10 cellular contexts compared by ENCODE assay signal in genomic region chr1:111227434-111227833, GRCh38. TPM values are rescaled to one million over a fixed set of nuclear protein-coding genes. Genes with fewer than 3 reads are reported as not detected.
DNase-seq lines count a peak whose midpoint lies in the region; ATAC-seq and TF ChIP-seq lines count a peak whose summit lies in the region.
"Had no signal": no experiment of that assay in that cellular context is flagged by ENCODE, and none has a peak within 500 bp of the region (broad histone marks: within the 10 kb centered on the region; RNA-seq: fewer than 3 reads in every experiment).

Gene CHI3L2 (plus strand): TSS chr1:111227713. CDS start chr1:111227730, 17 bp downstream.

- no peaks in the 10 kb centered on the region for H3K9me3 Mint-ChIP-seq in stimulated activated memory B cell treated with anti-CD40 and anti-IgM and Interleukin-4, amounts not matched to agents 10 μg/mL and 1 μg/mL and 100 μg/mL, for 72 hours

- WGBS in right cardiac atrium: 65% methylated on average over 3 of the region's 3 CpGs

- DNase-seq in MG63 (peak; percentile 44), ascending aorta (ENCODE audit: low spot score in 2 of 2) (no peak), right cardiac atrium (no peak), posterior vena cava (ENCODE audit: low spot score) (no peak)
- no peak for DNase-seq in activated CD8-positive, alpha-beta memory T cell treated with anti-CD3 and anti-CD28 coated beads, Interleukin-2, amount 50 U/mL, for 48 hours
- DNase-seq: left colon, NCI-H1694 had no signal

- intact Hi-C loops in ascending aorta (cut with DNase I): loop anchor here (10.0 kb wide), 1 partner anchor 547 kb away; no protein-coding TSS in a partner anchor
- intact Hi-C loops in right cardiac atrium (cut with DNase I): loop anchor here in 1 of 4 donors (5.0 to 10.0 kb wide), 2 partner anchors 97 to 540 kb away; no protein-coding TSS in a partner anchor
- intact Hi-C loops in posterior vena cava (cut with DNase I): loop anchor here in 1 of 2 donors (10.0 kb wide), 1 partner anchor 167 kb away; no protein-coding TSS in a partner anchor

- H3K4me1 Mint-ChIP-seq in stimulated activated memory B cell treated with anti-CD40 and anti-IgM and Interleukin-4, amounts not matched to agents 10 μg/mL and 1 μg/mL and 100 μg/mL, for 72 hours: peaks cover 70% of the 10 kb centered on the region

- TF ChIP-seq CTCF in ascending aorta (IDR thresholded peaks at IDR 0.05): no peak

- no peak within 1 kb of the TSS for H3K4me3 Mint-ChIP-seq in stimulated activated memory B cell treated with anti-CD40 and anti-IgM and Interleukin-4, amounts not matched to agents 10 μg/mL and 1 μg/mL and 100 μg/mL, for 72 hours

- H3K36me3 ChIP-seq in MG63 (no peaks in the 10 kb centered on the region), ascending aorta (no peaks in the 10 kb centered on the region)

- H3K27me3 ChIP-seq in MG63: no peaks in the 10 kb centered on the region
- no peaks in the 10 kb centered on the region for H3K27me3 ChIP-seq in ascending aorta
- no peaks in the 10 kb centered on the region for H3K27me3 ChIP-seq in right cardiac atrium (ENCODE audit: control insufficient read depth, insufficient read depth)

- no peaks in the 10 kb centered on the region for H3K27me3 Mint-ChIP-seq in stimulated activated memory B cell treated with anti-CD40 and anti-IgM and Interleukin-4, amounts not matched to agents 10 μg/mL and 1 μg/mL and 100 μg/mL, for 72 hours

- H3K4me1 ChIP-seq in ascending aorta: peaks cover 0 to 6% of the 10 kb centered on the region in 2 donors
- peaks cover 3% of the 10 kb centered on the region for H3K4me1 ChIP-seq in right cardiac atrium (ENCODE audit: control insufficient read depth, insufficient read depth, low read length)

- peak within 1 kb of the TSS; percentile 70 for H3K27ac Mint-ChIP-seq in stimulated activated memory B cell treated with anti-CD40 and anti-IgM and Interleukin-4, amounts not matched to agents 10 μg/mL and 1 μg/mL and 100 μg/mL, for 72 hours

- H3K36me3 Mint-ChIP-seq in stimulated activated memory B cell treated with anti-CD40 and anti-IgM and Interleukin-4, amounts not matched to agents 10 μg/mL and 1 μg/mL and 100 μg/mL, for 72 hours: no peaks in the 10 kb centered on the region

- peak; percentile 31 to 56 for ATAC-seq in right cardiac atrium
- no peak for ATAC-seq in stimulated activated memory B cell treated with anti-CD40 and anti-IgM and Interleukin-4, amounts not matched to agents 10 μg/mL and 1 μg/mL and 100 μg/mL, for 72 hours
- ATAC-seq in GM18858 (IDR thresholded peaks at IDR 0.05; ENCODE audit: unreplicated experiment): no peak
- ATAC-seq: left colon had no signal

- H3K27ac ChIP-seq in ascending aorta (no peak within 1 kb of the TSS), right cardiac atrium (ENCODE audit: low read length) (peak within 1 kb of the TSS; percentile 72)

- H3K9me3 ChIP-seq in MG63: no peaks in the 10 kb centered on the region
- no peaks in the 10 kb centered on the region for H3K9me3 ChIP-seq in ascending aorta
- no peaks in the 10 kb centered on the region for H3K9me3 ChIP-seq in right cardiac atrium (ENCODE audit: control insufficient read depth, low read length)

- H3K4me3 ChIP-seq in MG63 (no peak within 1 kb of the TSS), ascending aorta (no peak within 1 kb of the TSS), right cardiac atrium (ENCODE audit: low read length) (no peak within 1 kb of the TSS)

RNA-seq across cellular contexts. Expression of gene CHI3L2, which starts in this region (rescaled TPM):
- 1.6 and 3.2 TPM in 2 replicates for total RNA-seq in MG63 (2014; rRNA removed; shearing (Covaris generic); ENCODE audit: low replicate concordance)
- 10.1 TPM for total RNA-seq in ascending aorta
- 10 to 100 TPM in 3 of 4 donors, 1 to 10 TPM in 1; 1.2 to 20.7 (median 14.7) TPM for total RNA-seq in right cardiac atrium
- 6.2 TPM for polyA plus RNA-seq in right cardiac atrium
- total RNA-seq in posterior vena cava: 10 to 100 TPM in 1 of 2 donors, 1 to 10 TPM in 1; 7.9 to 23.4 TPM
- total RNA-seq: cerebellum had no signal

Comparison
In these comparisons a context has a peak if more than half of its experiments do, and no peak if none do; other contexts are left out.
1. ATAC-seq: peak in right cardiac atrium (2 of 2); none in stimulated activated memory B cell treated with anti-CD40 and anti-IgM and Interleukin-4, amounts not matched to agents 10 μg/mL and 1 μg/mL and 100 μg/mL, for 72 hours (single experiment) and GM18858 (single experiment).